In the genomic region with DNA sequence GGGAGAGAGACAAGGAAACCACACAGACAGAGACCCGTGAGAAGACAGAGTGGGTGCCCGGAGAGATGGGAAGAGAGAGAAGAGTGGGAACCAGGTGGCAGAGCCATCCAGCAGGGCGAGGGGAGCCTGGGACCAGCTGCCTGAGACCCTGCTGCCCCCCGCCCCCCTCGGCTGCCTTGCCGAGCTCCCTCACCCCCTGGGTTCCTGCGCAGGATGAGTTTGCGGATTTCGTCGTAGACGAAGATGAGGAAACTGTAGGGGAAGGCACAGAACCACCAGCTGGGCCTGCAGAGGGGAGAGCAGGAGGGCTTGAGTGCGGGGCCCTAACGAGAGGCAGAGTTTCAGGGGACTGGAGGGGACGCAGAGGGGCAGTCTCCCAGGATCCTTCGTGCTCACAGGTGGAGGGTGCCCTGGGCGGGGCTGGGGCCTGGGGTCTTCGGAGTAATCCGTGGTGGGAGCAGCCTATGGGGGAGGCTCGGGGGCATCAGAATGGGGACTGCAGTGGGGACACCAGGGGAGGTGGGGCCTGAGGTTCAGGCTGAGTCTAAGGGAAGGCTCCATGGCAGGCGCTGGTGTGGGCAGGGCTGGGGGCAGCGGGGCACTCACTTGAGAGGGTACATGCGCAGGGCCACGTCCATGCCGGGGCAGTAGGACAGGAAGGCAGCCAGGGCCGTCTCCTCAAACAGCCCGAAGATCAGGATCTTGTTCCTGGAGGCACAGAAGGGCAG, we compare ENCODE assay signal across 22 cellular contexts. TPM values are rescaled to one million over a fixed set of nuclear protein-coding genes. Genes with fewer than 3 reads are reported as not detected.
DNase-seq lines count a peak whose midpoint lies in the region; ATAC-seq and TF ChIP-seq lines count a peak whose summit lies in the region.
"Had no signal": no experiment of that assay in that cellular context is flagged by ENCODE, and none has a peak within 500 bp of the region (broad histone marks: within the 10 kb centered on the region; RNA-seq: fewer than 3 reads in every experiment).

No MANE protein-coding gene starts in this region.

- H3K4me1 Mint-ChIP-seq in WTC11 (no peaks in the 10 kb centered on the region), neural progenitor cell (peaks cover 2% of the 10 kb centered on the region)
- no peaks in the 10 kb centered on the region for H3K4me1 Mint-ChIP-seq in stimulated activated memory B cell treated with anti-CD40 and anti-IgM and Interleukin-4, amounts not matched to agents 10 μg/mL and 1 μg/mL and 100 μg/mL, for 72 hours

- H3K9ac ChIP-seq in neural progenitor cell: no peak overlapping the region

- no peaks in the 10 kb centered on the region for H3K4me1 ChIP-seq in lower lobe of right lung
- H3K4me1 ChIP-seq in neural progenitor cell: no peaks in the 10 kb centered on the region
- no peaks in the 10 kb centered on the region for H3K4me1 ChIP-seq in tibial nerve
- H3K4me1 ChIP-seq: HAP-1, Peyer's patch had no signal

- no peaks in the 10 kb centered on the region for H4K20me1 ChIP-seq in neural progenitor cell (ENCODE audit: low read depth)

- no peak overlapping the region for H3K4me3 ChIP-seq in lower lobe of right lung
- no peak overlapping the region for H3K4me3 ChIP-seq in neural progenitor cell
- no peak overlapping the region for H3K4me3 ChIP-seq in tibial nerve
- H3K4me3 ChIP-seq: HAP-1, Peyer's patch had no signal

- H3K36me3 ChIP-seq in lower lobe of right lung (no peaks in the 10 kb centered on the region), neural progenitor cell (no peaks in the 10 kb centered on the region), tibial nerve (no peaks in the 10 kb centered on the region)
- H3K36me3 ChIP-seq: Peyer's patch had no signal

- no peaks in the 10 kb centered on the region for H3F3A ChIP-seq in neural progenitor cell (ENCODE audit: low read depth)

- peak; percentile 30 for DNase-seq in OCI-M1 (lab: John Stamatoyannopoulos, UW)
- no peak for DNase-seq in WTC11 (ENCODE audit: low spot score)
- DNase-seq in lower lobe of right lung: no peak
- DNase-seq in EL: no peak
- DNase-seq in neural progenitor cell (ENCODE audit: low spot score): no peak
- DNase-seq in tibial nerve (ENCODE audit: low spot score in 2 of 2): no peak
- DNase-seq: ACHN, C1 segment of cervical spinal cord, DMS79, MM.1S, NCI-H1092, NCI-H1436 treated with DMSO at 0.1 percent for 48 hours, NCI-H2029, NCI-H2171 treated with DMSO at 0.1 percent for 48 hours, NCI-H446 treated with DMSO at 0.1 percent for 48 hours, NCI-H69, Peyer's patch had no signal

- H3K4me3 Mint-ChIP-seq in WTC11 (no peak overlapping the region), neural progenitor cell (no peak overlapping the region)
- no peak overlapping the region for H3K4me3 Mint-ChIP-seq in stimulated activated memory B cell treated with anti-CD40 and anti-IgM and Interleukin-4, amounts not matched to agents 10 μg/mL and 1 μg/mL and 100 μg/mL, for 72 hours

- H3K36me3 Mint-ChIP-seq in WTC11: peaks cover 8% of the 10 kb centered on the region
- H3K36me3 Mint-ChIP-seq in stimulated activated memory B cell treated with anti-CD40 and anti-IgM and Interleukin-4, amounts not matched to agents 10 μg/mL and 1 μg/mL and 100 μg/mL, for 72 hours: no peaks in the 10 kb centered on the region
- peaks cover 2% of the 10 kb centered on the region for H3K36me3 Mint-ChIP-seq in neural progenitor cell

- H3K9me3 ChIP-seq in lower lobe of right lung (no peaks in the 10 kb centered on the region), neural progenitor cell (ENCODE audit: low read depth) (no peaks in the 10 kb centered on the region), tibial nerve (no peaks in the 10 kb centered on the region)
- H3K9me3 ChIP-seq: HAP-1, Peyer's patch had no signal

- ATAC-seq in WTC11 (no peak; the same call in 1 of the 2 replicates), lower lobe of right lung (peak; percentile 13 to 39)
- ATAC-seq in stimulated activated memory B cell treated with anti-CD40 and anti-IgM and Interleukin-4, amounts not matched to agents 10 μg/mL and 1 μg/mL and 100 μg/mL, for 72 hours: peak; percentile 42
- ATAC-seq: Right ventricle myocardium inferior had no signal

- H3K27ac Mint-ChIP-seq in WTC11 (peak overlapping the region; percentile 42), neural progenitor cell (no peak overlapping the region)
- H3K27ac Mint-ChIP-seq in stimulated activated memory B cell treated with anti-CD40 and anti-IgM and Interleukin-4, amounts not matched to agents 10 μg/mL and 1 μg/mL and 100 μg/mL, for 72 hours: no peak overlapping the region

- no peak overlapping the region for H2AFZ ChIP-seq in neural progenitor cell (replicated peaks)

- H3K4me2 ChIP-seq in neural progenitor cell: no peak overlapping the region

- no peak for TF ChIP-seq EP300 in tibial nerve (IDR thresholded peaks at IDR 0.05)

- POLR2A ChIA-PET in WTC11 (lab: Charles Lee): no interaction called here

- H3K9me3 Mint-ChIP-seq in WTC11 (no peaks in the 10 kb centered on the region), neural progenitor cell (no peaks in the 10 kb centered on the region)
- no peaks in the 10 kb centered on the region for H3K9me3 Mint-ChIP-seq in stimulated activated memory B cell treated with anti-CD40 and anti-IgM and Interleukin-4, amounts not matched to agents 10 μg/mL and 1 μg/mL and 100 μg/mL, for 72 hours

- H3K27me3 Mint-ChIP-seq in WTC11 (ENCODE audit: low read depth) (no peaks in the 10 kb centered on the region), neural progenitor cell (ENCODE audit: insufficient read depth, low read depth) (peaks cover 7% of the 10 kb centered on the region)
- H3K27me3 Mint-ChIP-seq in stimulated activated memory B cell treated with anti-CD40 and anti-IgM and Interleukin-4, amounts not matched to agents 10 μg/mL and 1 μg/mL and 100 μg/mL, for 72 hours: peaks cover 9% of the 10 kb centered on the region

- no peak for TF ChIP-seq POLR2A in tibial nerve (IDR thresholded peaks at IDR 0.05)

- TF ChIP-seq CTCF in WTC11 (IDR thresholded peaks at IDR 0.05) (no peak), lower lobe of right lung (IDR thresholded peaks at IDR 0.05) (no peak), neural progenitor cell (IDR thresholded peaks at IDR 0.05) (no peak), tibial nerve (IDR thresholded peaks at IDR 0.05) (no peak)

- peaks cover 17% of the 10 kb centered on the region for H3K27me3 ChIP-seq in lower lobe of right lung (ENCODE audit: low read depth)
- no peaks in the 10 kb centered on the region for H3K27me3 ChIP-seq in neural progenitor cell
- H3K27me3 ChIP-seq in tibial nerve: peaks cover 0 to 26% of the 10 kb centered on the region in 2 donors
- H3K27me3 ChIP-seq: Peyer's patch had no signal

- H3K79me2 ChIP-seq in neural progenitor cell (ENCODE audit: low read depth): no peaks in the 10 kb centered on the region

- intact Hi-C loops in lower lobe of right lung (cut with DNase I): no loop called here

- H3K27ac ChIP-seq in lower lobe of right lung: no peak overlapping the region
- no peak overlapping the region for H3K27ac ChIP-seq in neural progenitor cell
- no peak overlapping the region for H3K27ac ChIP-seq in tibial nerve
- H3K27ac ChIP-seq: Peyer's patch had no signal

- WGBS in tibial nerve, 2 donors: 63 to 64% methylated on average over 23 to 26 of the region's 26 CpGs

- CTCF ChIA-PET in WTC11 (lab: Charles Lee): no interaction called here

TF ChIP-seq in WTC11, 78 proteins besides CTCF, POLR2A, EP300 and RAD21 (continues in another document):
- TF ChIP-seq, protein P1, sequence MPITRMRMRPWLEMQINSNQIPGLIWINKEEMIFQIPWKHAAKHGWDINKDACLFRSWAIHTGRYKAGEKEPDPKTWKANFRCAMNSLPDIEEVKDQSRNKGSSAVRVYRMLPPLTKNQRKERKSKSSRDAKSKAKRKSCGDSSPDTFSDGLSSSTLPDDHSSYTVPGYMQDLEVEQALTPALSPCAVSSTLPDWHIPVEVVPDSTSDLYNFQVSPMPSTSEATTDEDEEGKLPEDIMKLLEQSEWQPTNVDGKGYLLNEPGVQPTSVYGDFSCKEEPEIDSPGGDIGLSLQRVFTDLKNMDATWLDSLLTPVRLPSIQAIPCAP (CRISPR knock-in tag; IDR thresholded peaks at IDR 0.05): no peak
- TF ChIP-seq, protein P2, sequence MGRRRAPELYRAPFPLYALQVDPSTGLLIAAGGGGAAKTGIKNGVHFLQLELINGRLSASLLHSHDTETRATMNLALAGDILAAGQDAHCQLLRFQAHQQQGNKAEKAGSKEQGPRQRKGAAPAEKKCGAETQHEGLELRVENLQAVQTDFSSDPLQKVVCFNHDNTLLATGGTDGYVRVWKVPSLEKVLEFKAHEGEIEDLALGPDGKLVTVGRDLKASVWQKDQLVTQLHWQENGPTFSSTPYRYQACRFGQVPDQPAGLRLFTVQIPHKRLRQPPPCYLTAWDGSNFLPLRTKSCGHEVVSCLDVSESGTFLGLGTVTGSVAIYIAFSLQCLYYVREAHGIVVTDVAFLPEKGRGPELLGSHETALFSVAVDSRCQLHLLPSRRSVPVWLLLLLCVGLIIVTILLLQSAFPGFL (CRISPR knock-in tag; IDR thresholded peaks at IDR 0.05; ENCODE audit: borderline replicate concordance): no peak
- TF ChIP-seq, protein P3, sequence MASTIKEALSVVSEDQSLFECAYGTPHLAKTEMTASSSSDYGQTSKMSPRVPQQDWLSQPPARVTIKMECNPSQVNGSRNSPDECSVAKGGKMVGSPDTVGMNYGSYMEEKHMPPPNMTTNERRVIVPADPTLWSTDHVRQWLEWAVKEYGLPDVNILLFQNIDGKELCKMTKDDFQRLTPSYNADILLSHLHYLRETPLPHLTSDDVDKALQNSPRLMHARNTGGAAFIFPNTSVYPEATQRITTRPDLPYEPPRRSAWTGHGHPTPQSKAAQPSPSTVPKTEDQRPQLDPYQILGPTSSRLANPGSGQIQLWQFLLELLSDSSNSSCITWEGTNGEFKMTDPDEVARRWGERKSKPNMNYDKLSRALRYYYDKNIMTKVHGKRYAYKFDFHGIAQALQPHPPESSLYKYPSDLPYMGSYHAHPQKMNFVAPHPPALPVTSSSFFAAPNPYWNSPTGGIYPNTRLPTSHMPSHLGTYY (CRISPR knock-in tag; IDR thresholded peaks at IDR 0.05): no peak

RNA-seq across cellular contexts. Expression of a gene that starts 8.1 kb away (rescaled TPM):
- 159 to 184 TPM (median 159 TPM) in 3 replicates for total RNA-seq in WTC11 (2021)
- total RNA-seq in lower lobe of right lung: 132 TPM
- total RNA-seq in neural progenitor cell (ENCODE audit: low replicate concordance): 33.1 and 108 TPM in 2 replicates
- total RNA-seq in tibial nerve: 100 to 1,000 TPM; 168 to 206 (median 199) TPM

RNA-seq across cellular contexts. Expression of a gene that starts 26.8 kb away (rescaled TPM):
- total RNA-seq in WTC11 (2021) (28.2 to 34.2 TPM (median 30.9 TPM) in 3 replicates), lower lobe of right lung (0.97 TPM), neural progenitor cell (ENCODE audit: low replicate concordance) (1.6 TPM in 1 of 2 replicates, not detected in the other), tibial nerve (not detected)

RNA-seq across cellular contexts. Expression of a gene that starts 39.0 kb away (rescaled TPM):
- 0.30 to 0.66 TPM (median 0.31 TPM) in 3 replicates for total RNA-seq in WTC11 (2021)
- total RNA-seq in lower lobe of right lung: 0.41 TPM
- 0.22 and 0.65 TPM in 2 replicates for total RNA-seq in neural progenitor cell (ENCODE audit: low replicate concordance)
- under 1 TPM in 3 of 4 donors, not detected in 1; 0.30 to 0.59 (median 0.42) TPM for total RNA-seq in tibial nerve
- total RNA-seq: LHCN-M2, Right ventricle myocardium inferior, SK-MEL-5 had no signal

Comparison
In these comparisons a context has a peak if more than half of its experiments do, and no peak if none do; other contexts are left out.
1. RNA of a gene that starts 26.8 kb away (total RNA-seq): 28.2 to 34.2 TPM in WTC11; 0.97 TPM in lower lobe of right lung (single experiment), 1.6 TPM in neural progenitor cell and not detected in tibial nerve; every median in the first group is over 10 times any median in the second.